8 cellular contexts compared by ENCODE assay signal in genomic region chr18:12947355-12948054, GRCh38. TPM values are rescaled to one million over a fixed set of nuclear protein-coding genes. Genes with fewer than 3 reads are reported as not detected.
DNase-seq lines count a peak whose midpoint lies in the region; ATAC-seq and TF ChIP-seq lines count a peak whose summit lies in the region.

A gene with protein sequence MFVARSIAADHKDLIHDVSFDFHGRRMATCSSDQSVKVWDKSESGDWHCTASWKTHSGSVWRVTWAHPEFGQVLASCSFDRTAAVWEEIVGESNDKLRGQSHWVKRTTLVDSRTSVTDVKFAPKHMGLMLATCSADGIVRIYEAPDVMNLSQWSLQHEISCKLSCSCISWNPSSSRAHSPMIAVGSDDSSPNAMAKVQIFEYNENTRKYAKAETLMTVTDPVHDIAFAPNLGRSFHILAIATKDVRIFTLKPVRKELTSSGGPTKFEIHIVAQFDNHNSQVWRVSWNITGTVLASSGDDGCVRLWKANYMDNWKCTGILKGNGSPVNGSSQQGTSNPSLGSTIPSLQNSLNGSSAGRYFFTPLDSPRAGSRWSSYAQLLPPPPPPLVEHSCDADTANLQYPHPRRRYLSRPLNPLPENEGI (plus strand): TSS chr18:12948011. CDS start chr18:12948122, 111 bp downstream.

- H3K27me3 ChIP-seq in A673 (replicated peaks; ENCODE audit: insufficient read depth, low read depth, low read length, poor library complexity), result no peaks in the 10 kb centered on the region
- H3K27me3 ChIP-seq in skeletal muscle tissue (ENCODE audit: control insufficient read depth in 3 of 3, insufficient read depth in 3 of 3, low read length in 3 of 3), result no peaks in the 10 kb centered on the region

- TF ChIP-seq CTCF in A673 (conservative IDR thresholded peaks at IDR 0.05; ENCODE audit: low read depth, low read length) (no peak), VCaP (conservative IDR thresholded peaks at IDR 0.05) (no peak)

- intact Hi-C loops in A673 (cut with micrococcal nuclease; ENCODE audit: unreplicated experiment), result no loop called here

- DNase-seq in A673 (ENCODE audit: low spot score), result peak; percentile 98
- peak; percentile 98 for DNase-seq in NCI-H2196 treated with DMSO at 0.1 percent for 48 hours (lab: John Stamatoyannopoulos, UW; ENCODE audit: unreplicated experiment)
- DNase-seq in T47D (ENCODE audit: low read depth in 1 of 2, low spot score in 1 of 2), result peak; percentile 73 to 95

- H3K4me1 ChIP-seq in A673 (ENCODE audit: insufficient read depth, low read length, poor library complexity, severe bottlenecking) (peaks cover 17% of the 10 kb centered on the region), skeletal muscle tissue (ENCODE audit: control insufficient read depth in 3 of 3, insufficient read depth in 3 of 3, low read length in 3 of 3) (peaks cover 7 to 19% (median 15%) of the 10 kb centered on the region in 3 donors)

- H3K9me3 ChIP-seq in A673 (ENCODE audit: low read depth, low read length, poor library complexity, severe bottlenecking), result no peaks in the 10 kb centered on the region
- peaks cover 3% of the 10 kb centered on the region for H3K9me3 ChIP-seq in iPS-18c (ENCODE audit: control insufficient read depth, insufficient read depth, low read length)
- H3K9me3 ChIP-seq in skeletal muscle tissue (ENCODE audit: control insufficient read depth in 3 of 3, low read length in 3 of 3), result no peaks in the 10 kb centered on the region

- CTCF ChIA-PET in A673 (lab: Charles Lee), result no interaction called here

- POLR2A ChIA-PET in A673 (lab: Charles Lee; ENCODE audit: low non-redundant PET), result no interaction called here

- peak within 1 kb of the TSS; percentile 98 for H3K27ac ChIP-seq in A673 (ENCODE audit: low read depth, low read length, poor library complexity, severe bottlenecking)
- peak within 1 kb of the TSS; percentile 88 for H3K27ac ChIP-seq in VCaP
- peak within 1 kb of the TSS; percentile 98 for H3K27ac ChIP-seq in skeletal muscle tissue (ENCODE audit: low read depth, low read length)

- H3K4me3 ChIP-seq in A673 (ENCODE audit: low read depth, low read length, poor library complexity, severe bottlenecking), result peak within 1 kb of the TSS; percentile 76
- H3K4me3 ChIP-seq in iPS-18c (ENCODE audit: insufficient read depth, low read depth, low read length), result peak within 1 kb of the TSS; percentile 87
- peak within 1 kb of the TSS; percentile 87 to 95 (median 87) for H3K4me3 ChIP-seq in skeletal muscle tissue (ENCODE audit: low read length in 3 of 3)

- BruUV-seq in A673 (replicated peaks; lab: Mats Ljungman, UMichigan), result TSS peak; percentile 93

- peaks cover 22% of the 10 kb centered on the region for H3K36me3 ChIP-seq in A673 (ENCODE audit: insufficient read depth, low read length, poor library complexity, severe bottlenecking)
- H3K36me3 ChIP-seq in skeletal muscle tissue (ENCODE audit: control insufficient read depth in 3 of 3, insufficient read depth in 3 of 3, low read length in 3 of 3), result no peaks in the 10 kb centered on the region

- peak within 1 kb of the TSS; percentile 88 to 94 (median 89) for H3K9ac ChIP-seq in skeletal muscle tissue (ENCODE audit: low read depth in 1 of 3, low read length in 3 of 3)

- in situ Hi-C loops in T47D (cut with HindIII; ENCODE audit: low pct_unique_long_range_greater_than_20kb, low sequenced_read_pairs), result no loop called here

- peak; percentile 78 for ATAC-seq in GM18868 (IDR thresholded peaks at IDR 0.05; ENCODE audit: unreplicated experiment)
- peak; percentile 76 for ATAC-seq in HG03135 (IDR thresholded peaks at IDR 0.05; ENCODE audit: unreplicated experiment)

RNA-seq across cellular contexts. Expression of the gene that starts here (rescaled TPM):
- total RNA-seq in A673 (2021) (104 and 105 TPM in 2 replicates), skeletal muscle tissue (18.8 TPM)

Comparison
In these comparisons a context has a peak if more than half of its experiments do, and no peak if none do; other contexts are left out.
1. Peak in every context shown above with its lines: DNase-seq, ATAC-seq, H3K4me3 ChIP-seq and H3K27ac ChIP-seq.